ENCODE assay signal across 21 cellular contexts in genomic region chr14:95458459-95458858, GRCh38. TPM values are rescaled to one million over a fixed set of nuclear protein-coding genes. Genes with fewer than 3 reads are reported as not detected.
DNase-seq lines count a peak whose midpoint lies in the region; ATAC-seq and TF ChIP-seq lines count a peak whose summit lies in the region.
"Had no signal": no experiment of that assay in that cellular context is flagged by ENCODE, and none has a peak within 500 bp of the region (broad histone marks: within the 10 kb centered on the region; RNA-seq: fewer than 3 reads in every experiment).

No MANE protein-coding gene starts in this region.

- no peaks in the 10 kb centered on the region for H3K27me3 ChIP-seq in naive thymus-derived CD4-positive, alpha-beta T cell (ENCODE audit: control insufficient read depth in 2 of 2, insufficient read depth in 2 of 2, low read length in 2 of 2)
- H3K27me3 ChIP-seq: MG63 had no signal

- DNase-seq in activated CD4-positive, alpha-beta T cell treated with anti-CD3 and anti-CD28 coated beads, Interleukin-2, amount 10 ng/mL, durations not matched to agents 7 days and 5 days = no peak
- DNase-seq in activated CD4-positive, alpha-beta T cell treated with anti-CD3 and anti-CD28 coated beads, Interleukin-2, amount 10 ng/mL, durations not matched to agents 24 days and 14 days = no peak
- DNase-seq in naive thymus-derived CD4-positive, alpha-beta T cell = no peak
- no peak for DNase-seq in OCI-M2 (lab: John Stamatoyannopoulos, UW; ENCODE audit: unreplicated experiment)
- no peak for DNase-seq in coronary artery (ENCODE audit: low spot score)
- DNase-seq: AML-193; CD8-positive, alpha-beta memory T cell; DMS79 treated with DMSO at 0.1 percent for 48 hours; H9; IMR-90; Kasumi-1; MG63; NCI-H1048; NCI-H1436; NCI-H2029; NCI-H345; NCI-H526 had no signal

- peaks cover 0 to 24% (median 3%) of the 10 kb centered on the region in 3 experiments for H3K36me3 ChIP-seq in naive thymus-derived CD4-positive, alpha-beta T cell (ENCODE audit: control insufficient read depth in 2 of 3, insufficient read depth in 3 of 3, low read length in 3 of 3)
- H3K36me3 ChIP-seq: MG63 had no signal

- POLR2A ChIA-PET in activated CD4-positive, alpha-beta T cell treated with anti-CD3 and anti-CD28 coated beads, Interleukin-2, amount 10 ng/mL, durations not matched to agents 7 days and 5 days (lab: Charles Lee) = no interaction called here
- POLR2A ChIA-PET in naive thymus-derived CD4-positive, alpha-beta T cell (lab: Charles Lee) = interaction anchor here (0.6 to 10.2 kb wide), 3 partner anchors 8 to 63 kb away, joined by 3 to 255 read pairs (median 4); partner anchors contain the start of gene SYNE3

- no peaks in the 10 kb centered on the region for H3K9me3 ChIP-seq in naive thymus-derived CD4-positive, alpha-beta T cell (ENCODE audit: control insufficient read depth in 2 of 3, low read length in 3 of 3)
- H3K9me3 ChIP-seq: MG63 had no signal

- no peak for TF ChIP-seq CTCF in coronary artery (IDR thresholded peaks at IDR 0.05)

- peaks cover 50% of the 10 kb centered on the region for H3K36me3 Mint-ChIP-seq in activated CD4-positive, alpha-beta T cell treated with anti-CD3 and anti-CD28 coated beads, Interleukin-2, amount 10 ng/mL, durations not matched to agents 7 days and 5 days (ENCODE audit: low read depth)
- peaks cover 47% of the 10 kb centered on the region for H3K36me3 Mint-ChIP-seq in activated CD4-positive, alpha-beta T cell treated with anti-CD3 and anti-CD28 coated beads, Interleukin-2, amount 10 ng/mL, durations not matched to agents 24 days and 14 days (ENCODE audit: low read depth)
- peaks cover 4 to 33% (median 23%) of the 10 kb centered on the region in 5 donors for H3K36me3 Mint-ChIP-seq in naive thymus-derived CD4-positive, alpha-beta T cell

- H3K27ac ChIP-seq in angular gyrus (ENCODE audit: low read depth, low read length) (peak overlapping the region; percentile 64), coronary artery (no peak overlapping the region)
- H3K27ac ChIP-seq in naive thymus-derived CD4-positive, alpha-beta T cell (ENCODE audit: low read depth, low read length) = no peak overlapping the region
- H3K27ac ChIP-seq: 22Rv1 had no signal

- peaks cover 19 to 26% of the 10 kb centered on the region in 2 donors for H3K4me1 ChIP-seq in naive thymus-derived CD4-positive, alpha-beta T cell (ENCODE audit: control insufficient read depth in 2 of 2, insufficient read depth in 2 of 2, low read length in 2 of 2)

- peak overlapping the region; percentile 36 for H3K27ac Mint-ChIP-seq in activated CD4-positive, alpha-beta T cell treated with anti-CD3 and anti-CD28 coated beads, Interleukin-2, amount 10 ng/mL, durations not matched to agents 7 days and 5 days
- H3K27ac Mint-ChIP-seq in activated CD4-positive, alpha-beta T cell treated with anti-CD3 and anti-CD28 coated beads, Interleukin-2, amount 10 ng/mL, durations not matched to agents 24 days and 14 days = no peak overlapping the region
- H3K27ac Mint-ChIP-seq in naive thymus-derived CD4-positive, alpha-beta T cell = peak overlapping the region in 7 of 9 donors; percentile 25 to 70 (median 65)
- H3K27ac Mint-ChIP-seq: H9 had no signal

- intact Hi-C loops in activated CD4-positive, alpha-beta T cell treated with anti-CD3 and anti-CD28 coated beads, Interleukin-2, amount 10 ng/mL, durations not matched to agents 24 days and 14 days (cut with micrococcal nuclease) = loop anchor here (5.0 kb wide), 1 partner anchor 34 kb away; no protein-coding TSS in a partner anchor
- intact Hi-C loops in naive thymus-derived CD4-positive, alpha-beta T cell (cut with micrococcal nuclease) = no loop called here

- H3K9me3 Mint-ChIP-seq in activated CD4-positive, alpha-beta T cell treated with anti-CD3 and anti-CD28 coated beads, Interleukin-2, amount 10 ng/mL, durations not matched to agents 7 days and 5 days = no peaks in the 10 kb centered on the region
- no peaks in the 10 kb centered on the region for H3K9me3 Mint-ChIP-seq in activated CD4-positive, alpha-beta T cell treated with anti-CD3 and anti-CD28 coated beads, Interleukin-2, amount 10 ng/mL, durations not matched to agents 24 days and 14 days
- no peaks in the 10 kb centered on the region for H3K9me3 Mint-ChIP-seq in naive thymus-derived CD4-positive, alpha-beta T cell
- H3K9me3 Mint-ChIP-seq: CD8-positive, alpha-beta memory T cell; H9 had no signal

- CTCF ChIA-PET in activated CD4-positive, alpha-beta T cell treated with anti-CD3 and anti-CD28 coated beads, Interleukin-2, amount 10 ng/mL, durations not matched to agents 7 days and 5 days (lab: Charles Lee) = interaction anchor here (1.0 to 1.7 kb wide), 4 partner anchors 11 to 69 kb away, joined by 3 to 5 read pairs (median 4); no protein-coding TSS in a partner anchor
- CTCF ChIA-PET in naive thymus-derived CD4-positive, alpha-beta T cell (lab: Charles Lee) = interaction anchor here (1.1 to 10.2 kb wide), 4 partner anchors 15 to 68 kb away, joined by 3 to 80 read pairs (median 10); no protein-coding TSS in a partner anchor

- peaks cover 29% of the 10 kb centered on the region for H3K4me1 Mint-ChIP-seq in activated CD4-positive, alpha-beta T cell treated with anti-CD3 and anti-CD28 coated beads, Interleukin-2, amount 10 ng/mL, durations not matched to agents 7 days and 5 days
- H3K4me1 Mint-ChIP-seq in activated CD4-positive, alpha-beta T cell treated with anti-CD3 and anti-CD28 coated beads, Interleukin-2, amount 10 ng/mL, durations not matched to agents 24 days and 14 days = peaks cover 11% of the 10 kb centered on the region
- peaks cover 14 to 53% (median 46%) of the 10 kb centered on the region in 7 donors for H3K4me1 Mint-ChIP-seq in naive thymus-derived CD4-positive, alpha-beta T cell

- H3K4me3 Mint-ChIP-seq in activated CD4-positive, alpha-beta T cell treated with anti-CD3 and anti-CD28 coated beads, Interleukin-2, amount 10 ng/mL, durations not matched to agents 7 days and 5 days = no peak overlapping the region
- H3K4me3 Mint-ChIP-seq in activated CD4-positive, alpha-beta T cell treated with anti-CD3 and anti-CD28 coated beads, Interleukin-2, amount 10 ng/mL, durations not matched to agents 24 days and 14 days = no peak overlapping the region
- no peak overlapping the region for H3K4me3 Mint-ChIP-seq in naive thymus-derived CD4-positive, alpha-beta T cell
- H3K4me3 Mint-ChIP-seq: CD8-positive, alpha-beta memory T cell; H9 had no signal

- no peak overlapping the region for H3K4me3 ChIP-seq in naive thymus-derived CD4-positive, alpha-beta T cell (ENCODE audit: low read length)
- no peak overlapping the region for H3K4me3 ChIP-seq in coronary artery
- H3K4me3 ChIP-seq: MG63 had no signal

- no peaks in the 10 kb centered on the region for H3K27me3 Mint-ChIP-seq in activated CD4-positive, alpha-beta T cell treated with anti-CD3 and anti-CD28 coated beads, Interleukin-2, amount 10 ng/mL, durations not matched to agents 7 days and 5 days
- no peaks in the 10 kb centered on the region for H3K27me3 Mint-ChIP-seq in activated CD4-positive, alpha-beta T cell treated with anti-CD3 and anti-CD28 coated beads, Interleukin-2, amount 10 ng/mL, durations not matched to agents 24 days and 14 days
- no peaks in the 10 kb centered on the region for H3K27me3 Mint-ChIP-seq in naive thymus-derived CD4-positive, alpha-beta T cell
- H3K27me3 Mint-ChIP-seq: CD8-positive, alpha-beta memory T cell had no signal

- no peak for ATAC-seq in naive thymus-derived CD4-positive, alpha-beta T cell
- ATAC-seq in HG03521 (IDR thresholded peaks at IDR 0.05; ENCODE audit: unreplicated experiment) = no peak
- no peak for ATAC-seq in HG03025 (IDR thresholded peaks at IDR 0.05; ENCODE audit: low FRiP score, unreplicated experiment)

RNA-seq across cellular contexts. Expression of gene SYNE3, which starts 58.0 kb away (rescaled TPM):
- 10 to 100 TPM; 81.0 to 95.8 TPM for total RNA-seq in activated CD4-positive, alpha-beta T cell treated with anti-CD3 and anti-CD28 coated beads, Interleukin-2, amount 10 ng/mL, durations not matched to agents 7 days and 5 days
- 45.2 and 46.3 TPM in 2 replicates for total RNA-seq in activated CD4-positive, alpha-beta T cell treated with anti-CD3 and anti-CD28 coated beads, Interleukin-2, amount 10 ng/mL, durations not matched to agents 24 days and 14 days
- total RNA-seq in naive thymus-derived CD4-positive, alpha-beta T cell = 10 to 100 TPM; 46.7 to 83.9 (median 52.5) TPM
- 1 to 10 TPM; 6.8 to 7.0 TPM for polyA plus RNA-seq in naive thymus-derived CD4-positive, alpha-beta T cell
